Comparison of ENCODE assay signal across 7 cellular contexts in the genomic region with DNA sequence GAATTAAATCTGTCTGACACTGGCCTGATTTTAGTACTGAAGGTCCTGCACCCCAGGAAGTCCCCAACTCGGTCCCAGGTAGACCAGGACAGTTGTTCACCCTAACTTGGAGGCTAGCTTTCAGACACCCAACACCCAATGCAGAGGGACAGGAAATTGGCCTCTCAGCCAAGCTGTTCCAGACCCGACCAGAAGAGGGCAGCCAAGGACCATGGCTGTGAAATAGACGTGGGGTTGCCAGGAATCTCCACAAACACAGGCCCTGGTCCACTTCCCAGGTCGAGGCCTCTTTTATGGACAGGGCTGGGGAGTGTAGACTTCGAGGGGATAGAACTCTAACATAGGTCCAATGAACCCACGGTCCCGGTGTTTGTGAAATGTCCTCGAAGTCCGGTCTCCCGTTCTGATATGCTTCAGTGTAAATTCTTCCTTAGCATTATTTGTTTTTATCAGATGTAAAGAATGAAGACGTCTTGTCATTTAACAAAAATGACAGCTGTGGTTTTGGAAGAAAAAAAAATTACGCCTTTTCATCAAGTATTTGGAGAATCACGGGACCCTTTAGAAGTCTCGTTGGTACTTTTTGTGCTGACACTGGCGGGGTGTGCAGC.
DNase-seq lines count a peak whose midpoint lies in the region; ATAC-seq, FAIRE-seq and TF ChIP-seq lines count a peak whose summit lies in the region.

No MANE protein-coding gene starts in this region.

- 0 out of 2 replicates have a peak, but pooled peaks cover 3% of the 10 kb centered on the region for H4K20me1 ChIP-seq in K562 (replicated peaks; ENCODE audit: control insufficient read depth, insufficient read depth, low read length)

- H3K9ac ChIP-seq in K562 (ENCODE audit: insufficient read depth in 1 of 2, low read depth in 2 of 2, low read length in 2 of 2) = no peak overlapping the region

- intact Hi-C loops in K562 (cut with micrococcal nuclease) = loop anchor here (1.0 to 5.0 kb wide), 3 partner anchors 63 to 540 kb away; a partner anchor contains a TSS

- peak; percentile 97 for FAIRE-seq in K562 (lab: Jason Lieb, UNC)

- H3K4me2 ChIP-seq in K562 (ENCODE audit: insufficient read depth, low read length) = no peak overlapping the region

- no peak for TF ChIP-seq EP300 in K562 (IDR thresholded peaks at IDR 0.05; ENCODE audit: low read length)

- CTCF ChIA-PET in K562 (lab: Yijun Ruan, JAX; ENCODE audit: low intra/inter-chr PET ratio) = interaction anchor here (0.6 to 0.8 kb wide), 5 partner anchors 12 to 1697 kb away, joined by 3 to 6 read pairs (median 3); no protein-coding TSS in a partner anchor

- in situ Hi-C loops in K562 (cut with MboI) = loop anchor here (25.0 kb wide), 1 partner anchor 533 kb away; a partner anchor contains a TSS

- BruUV-seq in K562 (replicated peaks; lab: Mats Ljungman, UMichigan) = no TSS peak

- ATAC-seq in GM21447 (IDR thresholded peaks at IDR 0.05; ENCODE audit: unreplicated experiment) (peak; percentile 87), K562 (peak; percentile 95)

- TF ChIP-seq RAD21 in K562 (CRISPR knock-in tag; conservative IDR thresholded peaks at IDR 0.05 in 1 of 2, IDR thresholded peaks at IDR 0.05 in 1 of 2) = peak; percentile 86 to 94

- no peaks in the 10 kb centered on the region for H3K79me2 ChIP-seq in K562 (ENCODE audit: control insufficient read depth, insufficient read depth, low read length)

- H3K27me3 ChIP-seq in Peyer's patch (no peaks in the 10 kb centered on the region), K562 (ENCODE audit: control insufficient read depth in 2 of 2, insufficient read depth in 2 of 2, low read length in 2 of 2) (peaks cover 0 to 11% of the 10 kb centered on the region in 2 experiments; a peak in 2 of 5 replicates)

- H3K4me1 ChIP-seq in Peyer's patch = no peaks in the 10 kb centered on the region
- peaks cover 0 to 3% of the 10 kb centered on the region in 2 experiments; a peak in 1 of 5 replicates for H3K4me1 ChIP-seq in K562 (replicated peaks in 1 of 2; ENCODE audit: control insufficient read depth in 2 of 2, insufficient read depth in 2 of 2, low read length in 2 of 2)

- no peak for TF ChIP-seq POLR2A in Peyer's patch (IDR thresholded peaks at IDR 0.05)
- TF ChIP-seq POLR2A in K562 (conservative IDR thresholded peaks at IDR 0.05) = no peak

- DNase-seq in GDM1 (lab: John Stamatoyannopoulos, UW) (peak; percentile 33), HuH-7.5 (ENCODE audit: low spot score) (peak; percentile 56), Peyer's patch (peak; percentile 25 to 86 (median 78)), K562 (ENCODE audit: extremely low read depth in 1 of 4, low spot score in 3 of 4) (peak; percentile 74 to 82 (median 78)), iPS-NIHi7 (ENCODE audit: extremely low spot score) (peak; percentile 90)
- peak; percentile 15 to 50 (median 34) for DNase-seq in stimulated activated CD4-positive, alpha-beta T cell treated with anti-CD3 and anti-CD28 coated beads, Interleukin-12 subunit alpha, Interleukin-12 subunit beta, amount 100 ng/mL, for 48 hours (ENCODE audit: low read depth in 2 of 3, low spot score in 1 of 3)

- H3K9me3 ChIP-seq in Peyer's patch (no peaks in the 10 kb centered on the region), K562 (replicated peaks; ENCODE audit: control insufficient read depth, insufficient read depth, low read depth, low read length) (no peaks in the 10 kb centered on the region)

- no peaks in the 10 kb centered on the region for H3K36me3 ChIP-seq in Peyer's patch
- H3K36me3 ChIP-seq in K562 (ENCODE audit: control insufficient read depth, insufficient read depth, low read length) = no peaks in the 10 kb centered on the region

- TF ChIP-seq CTCF in Peyer's patch (IDR thresholded peaks at IDR 0.05) (peak in 4 of 6 experiments; percentile 69 to 92 (median 88)), K562 (IDR thresholded peaks at IDR 0.05 in 2 of 3, conservative IDR thresholded peaks at IDR 0.05 in 1 of 3; ENCODE audit: insufficient read depth in 2 of 3, low read depth in 1 of 3, low read length in 3 of 3) (peak; percentile 88 to 98 (median 92))

- no peak overlapping the region; the same call in 1 of the 2 replicates for H2AFZ ChIP-seq in K562 (ENCODE audit: low read depth, low read length)

- POLR2A ChIA-PET in K562 (lab: Yijun Ruan, JAX) = interaction anchor here (1.2 kb wide), 1 partner anchor 963 kb away, joined by 3 read pairs; no protein-coding TSS in a partner anchor

- H3K27ac ChIP-seq in Peyer's patch (no peak overlapping the region), K562 (ENCODE audit: extremely low read depth, low read depth, low read length) (no peak overlapping the region)

- H3K4me3 ChIP-seq in Peyer's patch = no peak overlapping the region
- H3K4me3 ChIP-seq in K562 = no peak overlapping the region

- 2% methylated on average over 15 of the region's 15 CpGs for WGBS in K562 (ENCODE audit: insufficient coverage, low coverage, missing lambda C conversion rate)

- H3K9me1 ChIP-seq in K562 (ENCODE audit: control insufficient read depth, insufficient read depth, low read length) = no peaks in the 10 kb centered on the region

TF ChIP-seq in K562, 482 proteins besides CTCF, POLR2A, EP300 and RAD21 (continues in another document):
- TF ChIP-seq STAG1 (CRISPR knock-in tag; IDR thresholded peaks at IDR 0.05; ENCODE audit: borderline replicate concordance) (peak; percentile 81; the same call in 1 of the 2 replicates), SOX6 (IDR thresholded peaks at IDR 0.05) (no peak), SMARCC2 (IDR thresholded peaks at IDR 0.05; ENCODE audit: low read depth) (no peak), NFE2 (IDR thresholded peaks at IDR 0.05; ENCODE audit: low read depth) (no peak), TGIF2 (CRISPR knock-in tag; IDR thresholded peaks at IDR 0.05) (no peak), TAF1 (IDR thresholded peaks at IDR 0.05; ENCODE audit: control insufficient read depth, extremely low read depth, insufficient read depth, low read length, severe bottlenecking) (no peak), TRIM28 (IDR thresholded peaks at IDR 0.05) (no peak), ZNF644 (tag; IDR thresholded peaks at IDR 0.05; ENCODE audit: low read depth) (no peak)
- TF ChIP-seq, protein P1, sequence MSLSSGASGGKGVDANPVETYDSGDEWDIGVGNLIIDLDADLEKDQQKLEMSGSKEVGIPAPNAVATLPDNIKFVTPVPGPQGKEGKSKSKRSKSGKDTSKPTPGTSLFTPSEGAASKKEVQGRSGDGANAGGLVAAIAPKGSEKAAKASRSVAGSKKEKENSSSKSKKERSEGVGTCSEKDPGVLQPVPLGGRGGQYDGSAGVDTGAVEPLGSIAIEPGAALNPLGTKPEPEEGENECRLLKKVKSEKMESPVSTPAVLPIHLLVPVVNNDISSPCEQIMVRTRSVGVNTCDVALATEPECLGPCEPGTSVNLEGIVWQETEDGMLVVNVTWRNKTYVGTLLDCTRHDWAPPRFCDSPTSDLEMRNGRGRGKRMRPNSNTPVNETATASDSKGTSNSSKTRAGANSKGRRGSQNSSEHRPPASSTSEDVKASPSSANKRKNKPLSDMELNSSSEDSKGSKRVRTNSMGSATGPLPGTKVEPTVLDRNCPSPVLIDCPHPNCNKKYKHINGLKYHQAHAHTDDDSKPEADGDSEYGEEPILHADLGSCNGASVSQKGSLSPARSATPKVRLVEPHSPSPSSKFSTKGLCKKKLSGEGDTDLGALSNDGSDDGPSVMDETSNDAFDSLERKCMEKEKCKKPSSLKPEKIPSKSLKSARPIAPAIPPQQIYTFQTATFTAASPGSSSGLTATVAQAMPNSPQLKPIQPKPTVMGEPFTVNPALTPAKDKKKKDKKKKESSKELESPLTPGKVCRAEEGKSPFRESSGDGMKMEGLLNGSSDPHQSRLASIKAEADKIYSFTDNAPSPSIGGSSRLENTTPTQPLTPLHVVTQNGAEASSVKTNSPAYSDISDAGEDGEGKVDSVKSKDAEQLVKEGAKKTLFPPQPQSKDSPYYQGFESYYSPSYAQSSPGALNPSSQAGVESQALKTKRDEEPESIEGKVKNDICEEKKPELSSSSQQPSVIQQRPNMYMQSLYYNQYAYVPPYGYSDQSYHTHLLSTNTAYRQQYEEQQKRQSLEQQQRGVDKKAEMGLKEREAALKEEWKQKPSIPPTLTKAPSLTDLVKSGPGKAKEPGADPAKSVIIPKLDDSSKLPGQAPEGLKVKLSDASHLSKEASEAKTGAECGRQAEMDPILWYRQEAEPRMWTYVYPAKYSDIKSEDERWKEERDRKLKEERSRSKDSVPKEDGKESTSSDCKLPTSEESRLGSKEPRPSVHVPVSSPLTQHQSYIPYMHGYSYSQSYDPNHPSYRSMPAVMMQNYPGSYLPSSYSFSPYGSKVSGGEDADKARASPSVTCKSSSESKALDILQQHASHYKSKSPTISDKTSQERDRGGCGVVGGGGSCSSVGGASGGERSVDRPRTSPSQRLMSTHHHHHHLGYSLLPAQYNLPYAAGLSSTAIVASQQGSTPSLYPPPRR (CRISPR knock-in tag; IDR thresholded peaks at IDR 0.05; ENCODE audit: borderline replicate concordance) = no peak
- TF ChIP-seq, protein P2, sequence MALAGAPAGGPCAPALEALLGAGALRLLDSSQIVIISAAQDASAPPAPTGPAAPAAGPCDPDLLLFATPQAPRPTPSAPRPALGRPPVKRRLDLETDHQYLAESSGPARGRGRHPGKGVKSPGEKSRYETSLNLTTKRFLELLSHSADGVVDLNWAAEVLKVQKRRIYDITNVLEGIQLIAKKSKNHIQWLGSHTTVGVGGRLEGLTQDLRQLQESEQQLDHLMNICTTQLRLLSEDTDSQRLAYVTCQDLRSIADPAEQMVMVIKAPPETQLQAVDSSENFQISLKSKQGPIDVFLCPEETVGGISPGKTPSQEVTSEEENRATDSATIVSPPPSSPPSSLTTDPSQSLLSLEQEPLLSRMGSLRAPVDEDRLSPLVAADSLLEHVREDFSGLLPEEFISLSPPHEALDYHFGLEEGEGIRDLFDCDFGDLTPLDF (CRISPR knock-in tag; IDR thresholded peaks at IDR 0.05) = no peak
- TF ChIP-seq, protein P3, sequence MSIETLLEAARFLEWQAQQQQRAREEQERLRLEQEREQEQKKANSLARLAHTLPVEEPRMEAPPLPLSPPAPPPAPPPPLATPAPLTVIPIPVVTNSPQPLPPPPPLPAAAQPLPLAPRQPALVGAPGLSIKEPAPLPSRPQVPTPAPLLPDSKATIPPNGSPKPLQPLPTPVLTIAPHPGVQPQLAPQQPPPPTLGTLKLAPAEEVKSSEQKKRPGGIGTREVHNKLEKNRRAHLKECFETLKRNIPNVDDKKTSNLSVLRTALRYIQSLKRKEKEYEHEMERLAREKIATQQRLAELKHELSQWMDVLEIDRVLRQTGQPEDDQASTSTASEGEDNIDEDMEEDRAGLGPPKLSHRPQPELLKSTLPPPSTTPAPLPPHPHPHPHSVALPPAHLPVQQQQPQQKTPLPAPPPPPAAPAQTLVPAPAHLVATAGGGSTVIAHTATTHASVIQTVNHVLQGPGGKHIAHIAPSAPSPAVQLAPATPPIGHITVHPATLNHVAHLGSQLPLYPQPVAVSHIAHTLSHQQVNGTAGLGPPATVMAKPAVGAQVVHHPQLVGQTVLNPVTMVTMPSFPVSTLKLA (conservative IDR thresholded peaks at IDR 0.05) = no peak

Comparison
In these comparisons a context has a peak if more than half of its experiments do, and no peak if none do; other contexts are left out.
1. DNase-seq: peak in every context shown above with its lines; median percentile 90 in iPS-NIHi7; 78 in Peyer's patch; 78 in K562; 56 in HuH-7.5; 34 in stimulated activated CD4-positive, alpha-beta T cell treated with anti-CD3 and anti-CD28 coated beads, Interleukin-12 subunit alpha, Interleukin-12 subunit beta, amount 100 ng/mL, for 48 hours; 33 in GDM1.